Comparison of ENCODE assay signal across 15 cellular contexts in genomic region chr9:14433293-14433818, GRCh38.
A peak's percentile ranks its signal among the peaks of the same experiment; 100 is the strongest.
DNase-seq lines count a peak whose midpoint lies in the region; ATAC-seq, FAIRE-seq and TF ChIP-seq lines count a peak whose summit lies in the region.
"Had no signal": no experiment of that assay in that cellular context is flagged by ENCODE, and none has a peak within 500 bp of the region (broad histone marks: within the 10 kb centered on the region; RNA-seq: fewer than 3 reads in every experiment).

No MANE protein-coding gene starts in this region.

- peak; percentile 6 for FAIRE-seq in K562 (lab: Jason Lieb, UNC)

- H3K9me3 ChIP-seq in K562 (replicated peaks; ENCODE audit: control insufficient read depth, insufficient read depth, low read depth, low read length) (peaks cover 5% of the 10 kb centered on the region), sigmoid colon (no peaks in the 10 kb centered on the region)
- H3K9me3 ChIP-seq: psoas muscle had no signal

- intact Hi-C loops in K562 (cut with micrococcal nuclease) (loop anchor here (2.0 kb wide), 1 partner anchor 1007 kb away; no protein-coding TSS in a partner anchor), sigmoid colon (cut with DNase I) (loop anchor here (5.0 to 10.0 kb wide), 3 partner anchors 76 to 1219 kb away; no protein-coding TSS in a partner anchor)

- peak; percentile 21 for DNase-seq in COR-L47 (lab: John Stamatoyannopoulos, UW)
- peak; percentile 51 for DNase-seq in NCI-H146 (lab: John Stamatoyannopoulos, UW)
- peak in 2 of 4 experiments; percentile 23 to 51 for DNase-seq in K562 (ENCODE audit: extremely low read depth in 1 of 4, low spot score in 3 of 4)
- DNase-seq in left lobe of liver (ENCODE audit: low spot score), result no peak
- DNase-seq in effector CD8-positive, alpha-beta T cell (lab: John Stamatoyannopoulos, UW), result no peak
- DNase-seq in sigmoid colon, result no peak
- no peak for DNase-seq in stimulated activated naive B cell treated with anti-CD40 and anti-IgM and Interleukin-4, amounts not matched to agents 10 μg/mL and 1 μg/mL and 100 μg/mL, for 72 hours
- no peak for DNase-seq in NCI-H345 treated with DMSO at 0.1 percent for 48 hours (lab: John Stamatoyannopoulos, UW; ENCODE audit: unreplicated experiment)
- DNase-seq: GDM1; NCI-H2029 treated with DMSO at 0.1 percent for 48 hours; psoas muscle; stimulated activated CD4-positive, alpha-beta T cell treated with anti-CD3 and anti-CD28 coated beads, Interleukin-4, amount 100 ng/mL, for 4 hours; T-helper 9 cell had no signal

- peak overlapping the region; percentile 31; the same call in 1 of the 2 replicates for H2AFZ ChIP-seq in K562 (ENCODE audit: low read depth, low read length)

- no peak for TF ChIP-seq CTCF in K562 (IDR thresholded peaks at IDR 0.05 in 2 of 3, conservative IDR thresholded peaks at IDR 0.05 in 1 of 3; ENCODE audit: insufficient read depth in 2 of 3, low read depth in 1 of 3, low read length in 3 of 3)
- TF ChIP-seq CTCF in sigmoid colon (IDR thresholded peaks at IDR 0.05), result no peak

- H3K4me1 ChIP-seq in K562 (replicated peaks in 1 of 2; ENCODE audit: control insufficient read depth in 2 of 2, insufficient read depth in 2 of 2, low read length in 2 of 2) (peaks cover 0 to 20% of the 10 kb centered on the region in 2 experiments; a peak in 4 of 5 replicates), sigmoid colon (peaks cover 0 to 22% (median 14%) of the 10 kb centered on the region in 4 donors)

- H3K4me3 Mint-ChIP-seq in stimulated activated naive B cell treated with anti-CD40 and anti-IgM and Interleukin-4, amounts not matched to agents 10 μg/mL and 1 μg/mL and 100 μg/mL, for 72 hours, result no peak overlapping the region
- H3K4me3 Mint-ChIP-seq: activated naive CD4-positive, alpha-beta T cell treated with anti-CD3 and anti-CD28 coated beads, Interleukin-2, amount 50 U/mL, for 24 hours; stimulated activated naive CD8-positive, alpha-beta T cell treated with anti-CD3 and anti-CD28 coated beads, Interleukin-15, Interleukin-2, amounts not matched to agents 100 ng/mL and 50 ng/mL, for 24 hours had no signal

- no peaks in the 10 kb centered on the region for H3K36me3 ChIP-seq in K562 (ENCODE audit: control insufficient read depth, insufficient read depth, low read length)
- no peaks in the 10 kb centered on the region for H3K36me3 ChIP-seq in sigmoid colon

- CTCF ChIA-PET in K562 (lab: Yijun Ruan, JAX; ENCODE audit: low intra/inter-chr PET ratio), result no interaction called here

- H3K79me2 ChIP-seq in K562 (ENCODE audit: control insufficient read depth, insufficient read depth, low read length), result no peaks in the 10 kb centered on the region

- WGBS in K562 (ENCODE audit: insufficient coverage, low coverage, missing lambda C conversion rate), result 0% methylated on average over 2 of the region's 2 CpGs
- 31 to 37% methylated on average over 2 of the region's 2 CpGs for WGBS in sigmoid colon, 2 donors

- TF ChIP-seq POLR2A in K562 (conservative IDR thresholded peaks at IDR 0.05) (no peak), sigmoid colon (IDR thresholded peaks at IDR 0.05) (no peak)

- no peaks in the 10 kb centered on the region for H3K9me1 ChIP-seq in K562 (ENCODE audit: control insufficient read depth, insufficient read depth, low read length)

- peak; percentile 56 for ATAC-seq in K562
- peak; percentile 14 for ATAC-seq in left lobe of liver
- ATAC-seq in stimulated activated naive B cell treated with anti-CD40 and anti-IgM and Interleukin-4, amounts not matched to agents 10 μg/mL and 1 μg/mL and 100 μg/mL, for 72 hours (replicated peaks), result no peak

- H3K36me3 Mint-ChIP-seq in stimulated activated naive B cell treated with anti-CD40 and anti-IgM and Interleukin-4, amounts not matched to agents 10 μg/mL and 1 μg/mL and 100 μg/mL, for 72 hours, result no peaks in the 10 kb centered on the region
- H3K36me3 Mint-ChIP-seq: activated naive CD4-positive, alpha-beta T cell treated with anti-CD3 and anti-CD28 coated beads, Interleukin-2, amount 50 U/mL, for 24 hours had no signal

- no peak overlapping the region for H3K9ac ChIP-seq in K562 (ENCODE audit: insufficient read depth in 1 of 2, low read depth in 2 of 2, low read length in 2 of 2)

- H3K4me2 ChIP-seq in K562 (ENCODE audit: insufficient read depth, low read length), result peak overlapping the region; percentile 62

- H3K27me3 Mint-ChIP-seq in stimulated activated naive B cell treated with anti-CD40 and anti-IgM and Interleukin-4, amounts not matched to agents 10 μg/mL and 1 μg/mL and 100 μg/mL, for 72 hours, result peaks cover 23 to 34% of the 10 kb centered on the region in 2 donors

- peaks cover 0 to 4% of the 10 kb centered on the region in 2 donors for H3K4me1 Mint-ChIP-seq in stimulated activated naive B cell treated with anti-CD40 and anti-IgM and Interleukin-4, amounts not matched to agents 10 μg/mL and 1 μg/mL and 100 μg/mL, for 72 hours
- H3K4me1 Mint-ChIP-seq: activated naive CD4-positive, alpha-beta T cell treated with anti-CD3 and anti-CD28 coated beads, Interleukin-2, amount 50 U/mL, for 24 hours had no signal

- in situ Hi-C loops in K562 (cut with MboI), result loop anchor here (25.0 kb wide), 2 partner anchors 704 to 996 kb away; no protein-coding TSS in a partner anchor

- TF ChIP-seq EP300 in K562 (IDR thresholded peaks at IDR 0.05; ENCODE audit: low read length) (peak; percentile 76), sigmoid colon (IDR thresholded peaks at IDR 0.05) (no peak)

- no peaks in the 10 kb centered on the region for H4K20me1 ChIP-seq in K562 (replicated peaks; ENCODE audit: control insufficient read depth, insufficient read depth, low read length)

- H3K9me3 Mint-ChIP-seq in stimulated activated naive B cell treated with anti-CD40 and anti-IgM and Interleukin-4, amounts not matched to agents 10 μg/mL and 1 μg/mL and 100 μg/mL, for 72 hours, result no peaks in the 10 kb centered on the region
- H3K9me3 Mint-ChIP-seq: activated naive CD4-positive, alpha-beta T cell treated with anti-CD3 and anti-CD28 coated beads, Interleukin-2, amount 50 U/mL, for 24 hours; stimulated activated naive CD8-positive, alpha-beta T cell treated with anti-CD3 and anti-CD28 coated beads, Interleukin-15, Interleukin-2, amounts not matched to agents 100 ng/mL and 50 ng/mL, for 24 hours had no signal

- TF ChIP-seq RAD21 in K562 (CRISPR knock-in tag; conservative IDR thresholded peaks at IDR 0.05 in 1 of 2, IDR thresholded peaks at IDR 0.05 in 1 of 2), result no peak

- no peak overlapping the region for H3K4me3 ChIP-seq in K562
- H3K4me3 ChIP-seq in sigmoid colon, result no peak overlapping the region
- H3K4me3 ChIP-seq: psoas muscle had no signal

- POLR2A ChIA-PET in K562 (lab: Yijun Ruan, JAX), result interaction anchor here (0.9 to 1.5 kb wide), 2 partner anchors 9 to 24 kb away, joined by 3 to 4 read pairs; no protein-coding TSS in a partner anchor

- BruUV-seq in K562 (replicated peaks; lab: Mats Ljungman, UMichigan), result no TSS peak

- H3K27ac Mint-ChIP-seq in stimulated activated naive B cell treated with anti-CD40 and anti-IgM and Interleukin-4, amounts not matched to agents 10 μg/mL and 1 μg/mL and 100 μg/mL, for 72 hours, result no peak overlapping the region
- H3K27ac Mint-ChIP-seq: activated naive CD4-positive, alpha-beta T cell treated with anti-CD3 and anti-CD28 coated beads, Interleukin-2, amount 50 U/mL, for 24 hours; stimulated activated naive CD8-positive, alpha-beta T cell treated with anti-CD3 and anti-CD28 coated beads, Interleukin-15, Interleukin-2, amounts not matched to agents 100 ng/mL and 50 ng/mL, for 24 hours had no signal

- peak overlapping the region; percentile 50; the same call in 2 of the 3 replicates for H3K27ac ChIP-seq in K562 (ENCODE audit: extremely low read depth, low read depth, low read length)
- H3K27ac ChIP-seq in sigmoid colon, result no peak overlapping the region

- H3K27me3 ChIP-seq in K562 (ENCODE audit: control insufficient read depth in 2 of 2, insufficient read depth in 2 of 2, low read length in 2 of 2) (no peaks in the 10 kb centered on the region), sigmoid colon (no peaks in the 10 kb centered on the region)

TF ChIP-seq in K562, 482 proteins besides CTCF, POLR2A, EP300 and RAD21 (continues in another document):
- TF ChIP-seq PHTF2 (CRISPR knock-in tag; IDR thresholded peaks at IDR 0.05) (no peak), TBL1XR1 (IDR thresholded peaks at IDR 0.05; ENCODE audit: low read length in 2 of 2) (peak in 1 of 2 experiments; percentile 54; a peak in 1 of 4 replicates), ZSCAN32 (CRISPR knock-in tag; IDR thresholded peaks at IDR 0.05) (no peak), MAFF (IDR thresholded peaks at IDR 0.05; ENCODE audit: low read length) (peak; percentile 15; the same call in 1 of the 2 replicates), RCOR1 (IDR thresholded peaks at IDR 0.05; ENCODE audit: borderline replicate concordance in 1 of 2, low read depth in 2 of 2, low read length in 2 of 2) (0 out of 4 replicates have a peak, but pooled peaks of 1 of the 2 experiments have one; percentile 34), TAL1 (IDR thresholded peaks at IDR 0.05) (peak; percentile 89), ZNF75A (CRISPR knock-in tag; IDR thresholded peaks at IDR 0.05) (no peak)
- TF ChIP-seq, protein P1, sequence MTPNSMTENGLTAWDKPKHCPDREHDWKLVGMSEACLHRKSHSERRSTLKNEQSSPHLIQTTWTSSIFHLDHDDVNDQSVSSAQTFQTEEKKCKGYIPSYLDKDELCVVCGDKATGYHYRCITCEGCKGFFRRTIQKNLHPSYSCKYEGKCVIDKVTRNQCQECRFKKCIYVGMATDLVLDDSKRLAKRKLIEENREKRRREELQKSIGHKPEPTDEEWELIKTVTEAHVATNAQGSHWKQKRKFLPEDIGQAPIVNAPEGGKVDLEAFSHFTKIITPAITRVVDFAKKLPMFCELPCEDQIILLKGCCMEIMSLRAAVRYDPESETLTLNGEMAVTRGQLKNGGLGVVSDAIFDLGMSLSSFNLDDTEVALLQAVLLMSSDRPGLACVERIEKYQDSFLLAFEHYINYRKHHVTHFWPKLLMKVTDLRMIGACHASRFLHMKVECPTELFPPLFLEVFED (CRISPR knock-in tag; conservative IDR thresholded peaks at IDR 0.05), result no peak

Comparison
In these comparisons a context has a peak if more than half of its experiments do, and no peak if none do; other contexts are left out.
1. DNase-seq: peak in COR-L47 (single experiment) and NCI-H146 (single experiment); none in left lobe of liver (single experiment), effector CD8-positive, alpha-beta T cell (single experiment), sigmoid colon (single experiment), stimulated activated naive B cell treated with anti-CD40 and anti-IgM and Interleukin-4, amounts not matched to agents 10 μg/mL and 1 μg/mL and 100 μg/mL, for 72 hours (single experiment) and NCI-H345 treated with DMSO at 0.1 percent for 48 hours (single experiment).
2. ATAC-seq: peak in K562 (single experiment) and left lobe of liver (single experiment); none in stimulated activated naive B cell treated with anti-CD40 and anti-IgM and Interleukin-4, amounts not matched to agents 10 μg/mL and 1 μg/mL and 100 μg/mL, for 72 hours (0 of 2).